Comparison of ENCODE assay signal across 2 cellular contexts in the genomic region with DNA sequence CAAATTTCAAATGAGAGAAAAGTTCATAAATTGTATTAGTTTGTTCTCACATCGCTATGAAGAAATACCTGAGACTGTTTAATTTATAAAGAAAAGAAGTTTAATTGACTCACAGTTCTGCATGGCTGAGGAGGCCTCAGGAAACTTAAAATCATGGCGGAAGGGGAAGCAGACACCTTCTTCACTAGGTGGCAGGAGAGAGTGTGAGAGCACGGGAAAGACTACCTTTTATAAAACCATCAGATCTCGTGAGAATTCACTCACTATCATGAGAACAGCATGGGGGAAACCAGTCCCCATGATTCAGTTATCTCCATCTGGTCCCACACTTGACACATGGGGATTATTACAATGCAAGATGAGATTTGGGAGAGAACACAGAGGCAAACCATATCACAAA.
TF ChIP-seq lines count a peak whose summit lies in the region.

No MANE protein-coding gene starts in this region.

TF ChIP-seq in HEK293T, 16 proteins besides CTCF, POLR2A, EP300 and RAD21:
- TF ChIP-seq L3MBTL2 (conservative IDR thresholded peaks at IDR 0.05): 0 out of 2 replicates have a peak, but pooled peaks have one; percentile 30

TF ChIP-seq in H1, 55 proteins besides CTCF, POLR2A, EP300 and RAD21:
- peak; percentile 57; the same call in 1 of the 2 replicates for TF ChIP-seq YY1 (IDR thresholded peaks at IDR 0.05; ENCODE audit: low read depth, low read length)
- peak; percentile 47; the same call in 1 of the 2 replicates for TF ChIP-seq CHD2 (IDR thresholded peaks at IDR 0.05; ENCODE audit: low read length)
- 0 out of 2 replicates have a peak, but pooled peaks have one; percentile 34 for TF ChIP-seq BRCA1 (IDR thresholded peaks at IDR 0.05; ENCODE audit: low read depth, low read length)
